ENCODE assay signal across 9 cellular contexts in genomic region chr2:39780825-39781600, GRCh38. TPM values are rescaled to one million over a fixed set of nuclear protein-coding genes. Genes with fewer than 3 reads are reported as not detected.
DNase-seq lines count a peak whose midpoint lies in the region; ATAC-seq lines count a peak whose summit lies in the region.
"Had no signal": no experiment of that assay in that cellular context is flagged by ENCODE, and none has a peak within 500 bp of the region (broad histone marks: within the 10 kb centered on the region; RNA-seq: fewer than 3 reads in every experiment).

No MANE protein-coding gene starts in this region.

- peaks cover 59% of the 10 kb centered on the region for H3K4me1 Mint-ChIP-seq in activated T-cell treated with anti-CD3 and anti-CD28 coated beads, Interleukin-2, amount 50 U/mL, for 24 hours (ENCODE audit: low read depth)
- H3K4me1 Mint-ChIP-seq in T-helper 17 cell = peaks cover 35% of the 10 kb centered on the region
- peaks cover 59% of the 10 kb centered on the region for H3K4me1 Mint-ChIP-seq in stimulated activated naive CD8-positive, alpha-beta T cell treated with anti-CD3 and anti-CD28 coated beads, Interleukin-15, Interleukin-2, amounts not matched to agents 100 ng/mL and 50 ng/mL, for 24 hours (ENCODE audit: low read depth)

- H3K27me3 Mint-ChIP-seq in activated T-cell treated with anti-CD3 and anti-CD28 coated beads, Interleukin-2, amount 50 U/mL, for 24 hours = no peaks in the 10 kb centered on the region
- peaks cover 12% of the 10 kb centered on the region for H3K27me3 Mint-ChIP-seq in T-helper 17 cell
- no peaks in the 10 kb centered on the region for H3K27me3 Mint-ChIP-seq in stimulated activated naive CD8-positive, alpha-beta T cell treated with anti-CD3 and anti-CD28 coated beads, Interleukin-15, Interleukin-2, amounts not matched to agents 100 ng/mL and 50 ng/mL, for 24 hours

- H3K27ac Mint-ChIP-seq in activated T-cell treated with anti-CD3 and anti-CD28 coated beads, Interleukin-2, amount 50 U/mL, for 24 hours = no peak overlapping the region
- peak overlapping the region; percentile 86 for H3K27ac Mint-ChIP-seq in T-helper 17 cell
- no peak overlapping the region for H3K27ac Mint-ChIP-seq in stimulated activated naive CD8-positive, alpha-beta T cell treated with anti-CD3 and anti-CD28 coated beads, Interleukin-15, Interleukin-2, amounts not matched to agents 100 ng/mL and 50 ng/mL, for 24 hours

- peaks cover 29% of the 10 kb centered on the region for H3K36me3 Mint-ChIP-seq in activated T-cell treated with anti-CD3 and anti-CD28 coated beads, Interleukin-2, amount 50 U/mL, for 24 hours (ENCODE audit: low read depth)
- no peaks in the 10 kb centered on the region for H3K36me3 Mint-ChIP-seq in T-helper 17 cell (ENCODE audit: low read depth)
- H3K36me3 Mint-ChIP-seq in stimulated activated naive CD8-positive, alpha-beta T cell treated with anti-CD3 and anti-CD28 coated beads, Interleukin-15, Interleukin-2, amounts not matched to agents 100 ng/mL and 50 ng/mL, for 24 hours (ENCODE audit: low read depth) = peaks cover 17% of the 10 kb centered on the region

- no peaks in the 10 kb centered on the region for H3K9me3 ChIP-seq in T-helper 17 cell (ENCODE audit: control insufficient read depth, low read length, poor library complexity, severe bottlenecking)

- no peak for ATAC-seq in T-helper 17 cell
- ATAC-seq in HG03196 (IDR thresholded peaks at IDR 0.05; ENCODE audit: unreplicated experiment) = no peak
- no peak for ATAC-seq in HG02852 (IDR thresholded peaks at IDR 0.05; ENCODE audit: unreplicated experiment)

- H3K9me3 Mint-ChIP-seq in activated T-cell treated with anti-CD3 and anti-CD28 coated beads, Interleukin-2, amount 50 U/mL, for 24 hours = no peaks in the 10 kb centered on the region
- no peaks in the 10 kb centered on the region for H3K9me3 Mint-ChIP-seq in stimulated activated naive CD8-positive, alpha-beta T cell treated with anti-CD3 and anti-CD28 coated beads, Interleukin-15, Interleukin-2, amounts not matched to agents 100 ng/mL and 50 ng/mL, for 24 hours

- H3K4me3 Mint-ChIP-seq in activated T-cell treated with anti-CD3 and anti-CD28 coated beads, Interleukin-2, amount 50 U/mL, for 24 hours = peak overlapping the region; percentile 41
- H3K4me3 Mint-ChIP-seq in T-helper 17 cell = peak overlapping the region; percentile 96
- H3K4me3 Mint-ChIP-seq in stimulated activated naive CD8-positive, alpha-beta T cell treated with anti-CD3 and anti-CD28 coated beads, Interleukin-15, Interleukin-2, amounts not matched to agents 100 ng/mL and 50 ng/mL, for 24 hours = peak overlapping the region; percentile 6

- DNase-seq in activated T-cell treated with anti-CD3 and anti-CD28 coated beads, Interleukin-2, amount 50 U/mL, for 24 hours = no peak
- DNase-seq in activated T-cell treated with anti-CD3 and anti-CD28 coated beads for 4 hours (no peak), T-helper 17 cell (no peak), hepatic stellate cell (ENCODE audit: low spot score) (peak; percentile 34), foreskin melanocyte (no peak)
- DNase-seq: COR-L47 had no signal

RNA-seq across cellular contexts. Expression of gene THUMPD2, which starts 2.0 kb away (rescaled TPM):
- total RNA-seq in T-helper 17 cell = 10 to 100 TPM; 10.5 to 16.1 TPM

Comparison
In these comparisons a context has a peak if more than half of its experiments do, and no peak if none do; other contexts are left out.
1. H3K4me3 Mint-ChIP-seq: peak in every context shown above with its lines; median percentile 96 in T-helper 17 cell; 41 in activated T-cell treated with anti-CD3 and anti-CD28 coated beads, Interleukin-2, amount 50 U/mL, for 24 hours; 6 in stimulated activated naive CD8-positive, alpha-beta T cell treated with anti-CD3 and anti-CD28 coated beads, Interleukin-15, Interleukin-2, amounts not matched to agents 100 ng/mL and 50 ng/mL, for 24 hours.